Comparison of ENCODE assay signal across 1 cellular context in the genomic region with DNA sequence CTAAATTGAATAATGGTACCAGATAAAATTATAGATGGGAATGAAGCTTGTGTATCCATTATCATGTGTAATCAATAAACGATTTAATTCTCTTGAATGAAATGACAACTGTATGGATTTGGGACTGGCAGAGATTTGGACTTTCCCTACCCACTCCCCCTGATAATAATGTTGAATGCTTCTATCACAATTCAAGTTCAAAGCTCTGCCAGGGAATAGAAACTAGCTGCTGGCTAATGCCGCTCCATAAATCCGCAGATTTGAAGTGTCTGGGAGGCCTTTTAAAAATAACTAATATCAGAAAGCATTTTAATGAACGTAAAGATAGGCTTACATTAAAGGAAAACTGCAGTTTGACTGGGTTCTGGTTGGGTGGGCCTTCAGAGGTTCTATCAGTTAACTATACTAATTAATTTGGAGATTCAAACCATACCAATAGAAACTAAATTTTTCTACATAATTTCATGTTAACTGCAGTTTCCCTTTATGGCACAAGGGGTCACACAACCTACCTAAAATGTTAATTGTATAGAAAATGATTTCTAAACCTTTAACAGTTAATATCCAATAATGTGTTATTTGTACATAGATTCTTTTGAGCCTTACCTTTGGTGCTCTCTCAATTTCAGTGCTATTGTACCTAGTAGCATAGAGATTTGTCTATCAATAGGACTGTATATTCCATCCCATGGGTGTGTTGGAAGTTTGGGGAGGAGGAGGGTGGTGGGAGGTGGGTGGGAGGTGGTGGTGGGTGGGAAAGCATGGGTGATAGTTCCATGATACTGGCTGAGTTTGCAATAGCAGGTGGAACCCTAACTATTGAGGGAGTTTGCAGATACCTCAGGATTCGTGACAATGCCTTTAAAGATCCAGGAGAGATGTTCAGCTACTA.
TF ChIP-seq lines count a peak whose summit lies in the region.

No MANE protein-coding gene starts in this region.

TF ChIP-seq in H1, 55 proteins besides CTCF, POLR2A, EP300 and RAD21:
- TF ChIP-seq BCL11A (IDR thresholded peaks at IDR 0.05; ENCODE audit: low read depth in 2 of 2, low read length in 2 of 2) (no peak), NRF1 (IDR thresholded peaks at IDR 0.05; ENCODE audit: low read depth, low read length) (peak; percentile 16; the same call in 1 of the 2 replicates), ATF2 (IDR thresholded peaks at IDR 0.05; ENCODE audit: low read length) (peak; percentile 14; the same call in 1 of the 2 replicates), EGR1 (IDR thresholded peaks at IDR 0.05; ENCODE audit: borderline replicate concordance, low read depth, low read length) (no peak), ATF3 (IDR thresholded peaks at IDR 0.05; ENCODE audit: insufficient read depth, low read depth, low read length) (no peak), CTBP2 (IDR thresholded peaks at IDR 0.05; ENCODE audit: borderline replicate concordance, insufficient read depth, insufficient read length, low read length) (no peak), BRCA1 (IDR thresholded peaks at IDR 0.05; ENCODE audit: low read depth, low read length) (peak; percentile 17; the same call in 1 of the 2 replicates), TAF1 (IDR thresholded peaks at IDR 0.05; ENCODE audit: low read depth, low read length) (no peak), CHD2 (IDR thresholded peaks at IDR 0.05; ENCODE audit: low read length) (peak; percentile 40; the same call in 1 of the 2 replicates), JUN (IDR thresholded peaks at IDR 0.05; ENCODE audit: low read depth, low read length) (no peak), CHD1 (IDR thresholded peaks at IDR 0.05; ENCODE audit: low read depth, low read length) (0 out of 2 replicates have a peak, but pooled peaks have one; percentile 53), RBBP5 (IDR thresholded peaks at IDR 0.05; ENCODE audit: borderline replicate concordance, low read depth, low read length) (no peak)
